Comparison of ENCODE assay signal across 9 cellular contexts in the genomic region with DNA sequence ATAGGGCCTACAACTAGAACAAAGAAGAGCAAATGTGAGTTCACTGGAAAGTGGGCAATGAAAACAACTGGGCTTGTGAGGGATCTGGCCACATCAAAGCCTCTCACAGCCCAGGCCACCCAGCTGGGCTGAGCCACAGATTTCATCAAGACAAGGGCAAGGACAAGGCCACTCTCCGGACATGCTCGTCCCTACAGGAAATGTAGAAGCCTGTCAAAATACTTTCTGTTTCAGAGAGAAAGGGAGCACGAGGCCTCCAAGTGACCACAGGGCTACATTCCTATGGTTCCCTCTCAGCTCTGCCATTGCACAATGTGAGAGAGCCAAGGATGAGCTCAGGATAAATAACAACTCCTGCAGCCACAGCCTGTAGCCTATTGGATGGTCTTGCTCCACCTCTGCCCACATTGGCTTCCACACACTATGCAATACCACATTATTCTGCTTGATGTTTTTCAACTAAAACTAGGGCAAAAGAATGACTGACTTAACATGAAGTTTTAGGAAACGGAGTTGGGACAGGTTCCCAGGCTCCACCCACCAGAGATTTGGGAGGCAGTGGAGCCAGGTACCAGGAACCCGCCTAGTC. TPM values are rescaled to one million over a fixed set of nuclear protein-coding genes. Genes with fewer than 3 reads are reported as not detected.
DNase-seq lines count a peak whose midpoint lies in the region; ATAC-seq lines count a peak whose summit lies in the region.
"Had no signal": no experiment of that assay in that cellular context is flagged by ENCODE, and none has a peak within 500 bp of the region (broad histone marks: within the 10 kb centered on the region; RNA-seq: fewer than 3 reads in every experiment).

No MANE protein-coding gene starts in this region.

- peak overlapping the region; percentile 81 for H3K27ac Mint-ChIP-seq in activated T-helper 2 cell treated with anti-CD3 and anti-CD28 coated beads, Interferon-gamma antibody, Interleukin-2, Interleukin-4, amounts not matched to agents 10 μg/mL and 5 μg/mL and 100 μg/mL, durations not matched to agents 14 hours and 24 hours and 36 hours

- intact Hi-C loops in Right ventricle myocardium inferior (cut with DNase I), result no loop called here
- intact Hi-C loops in cardiac septum (cut with DNase I), result loop anchor here (1.0 kb wide), 1 partner anchor 41 kb away; no protein-coding TSS in a partner anchor
- intact Hi-C loops in activated T-helper 2 cell treated with anti-CD3 and anti-CD28 coated beads, Interferon-gamma antibody, Interleukin-2, Interleukin-4, amounts not matched to agents 10 μg/mL and 5 μg/mL and 100 μg/mL, durations not matched to agents 14 hours and 24 hours and 36 hours (cut with micrococcal nuclease), result loop anchor here (5.0 kb wide), 1 partner anchor 37 kb away; no protein-coding TSS in a partner anchor

- DNase-seq in Right ventricle myocardium inferior (ENCODE audit: missing footprints), result peak; percentile 77
- no peak for DNase-seq in cardiac septum (ENCODE audit: low spot score)
- DNase-seq in activated T-helper 2 cell treated with anti-CD3 and anti-CD28 coated beads, Interferon-gamma antibody, Interleukin-2, Interleukin-4, amounts not matched to agents 10 μg/mL and 5 μg/mL and 100 μg/mL, durations not matched to agents 14 hours and 24 hours and 36 hours (ENCODE audit: low spot score), result no peak
- peak; percentile 85 for DNase-seq in hepatic stellate cell (ENCODE audit: low spot score)
- DNase-seq in smooth muscle cell of the brain vasculature (ENCODE audit: low read depth, low spot score), result peak; percentile 96
- DNase-seq in activated T-cell treated with anti-CD3 and anti-CD28 coated beads, Interleukin-2, amount 50 U/mL, for 48 hours, result no peak
- DNase-seq in SHP77 (lab: John Stamatoyannopoulos, UW), result no peak
- no peak for DNase-seq in NCI-H2171 treated with DMSO at 0.1 percent for 48 hours (lab: John Stamatoyannopoulos, UW)

- H3K27me3 Mint-ChIP-seq in activated T-helper 2 cell treated with anti-CD3 and anti-CD28 coated beads, Interferon-gamma antibody, Interleukin-2, Interleukin-4, amounts not matched to agents 10 μg/mL and 5 μg/mL and 100 μg/mL, durations not matched to agents 14 hours and 24 hours and 36 hours (ENCODE audit: low read depth), result no peaks in the 10 kb centered on the region

- H3K4me1 Mint-ChIP-seq in activated T-helper 2 cell treated with anti-CD3 and anti-CD28 coated beads, Interferon-gamma antibody, Interleukin-2, Interleukin-4, amounts not matched to agents 10 μg/mL and 5 μg/mL and 100 μg/mL, durations not matched to agents 14 hours and 24 hours and 36 hours (ENCODE audit: low read depth), result peaks cover 8% of the 10 kb centered on the region

- H3K36me3 Mint-ChIP-seq in activated T-helper 2 cell treated with anti-CD3 and anti-CD28 coated beads, Interferon-gamma antibody, Interleukin-2, Interleukin-4, amounts not matched to agents 10 μg/mL and 5 μg/mL and 100 μg/mL, durations not matched to agents 14 hours and 24 hours and 36 hours (ENCODE audit: low read depth), result peaks cover 10% of the 10 kb centered on the region

- H3K4me3 Mint-ChIP-seq in activated T-helper 2 cell treated with anti-CD3 and anti-CD28 coated beads, Interferon-gamma antibody, Interleukin-2, Interleukin-4, amounts not matched to agents 10 μg/mL and 5 μg/mL and 100 μg/mL, durations not matched to agents 14 hours and 24 hours and 36 hours (ENCODE audit: low read depth), result no peak overlapping the region

- ATAC-seq in Right ventricle myocardium inferior, result peak; percentile 91

- no peaks in the 10 kb centered on the region for H3K9me3 Mint-ChIP-seq in activated T-helper 2 cell treated with anti-CD3 and anti-CD28 coated beads, Interferon-gamma antibody, Interleukin-2, Interleukin-4, amounts not matched to agents 10 μg/mL and 5 μg/mL and 100 μg/mL, durations not matched to agents 14 hours and 24 hours and 36 hours

RNA-seq across cellular contexts. Expression of gene TBC1D2B, which starts 12.1 kb away (rescaled TPM):
- total RNA-seq in Right ventricle myocardium inferior (12.2 TPM), cardiac septum (11.3 TPM)
- 55.0 and 63.5 TPM in 2 replicates for total RNA-seq in activated T-helper 2 cell treated with anti-CD3 and anti-CD28 coated beads, Interferon-gamma antibody, Interleukin-2, Interleukin-4, amounts not matched to agents 10 μg/mL and 5 μg/mL and 100 μg/mL, durations not matched to agents 14 hours and 24 hours and 36 hours

RNA-seq across cellular contexts. Expression of gene SH2D7, which starts 27.0 kb away (rescaled TPM):
- total RNA-seq in Right ventricle myocardium inferior, result not detected
- total RNA-seq in cardiac septum, result not detected
- total RNA-seq in activated T-helper 2 cell treated with anti-CD3 and anti-CD28 coated beads, Interferon-gamma antibody, Interleukin-2, Interleukin-4, amounts not matched to agents 10 μg/mL and 5 μg/mL and 100 μg/mL, durations not matched to agents 14 hours and 24 hours and 36 hours, result not detected in 2 replicates
- total RNA-seq: subcutaneous adipose tissue had no signal

Comparison
In these comparisons a context has a peak if more than half of its experiments do, and no peak if none do; other contexts are left out.
1. DNase-seq: peak in Right ventricle myocardium inferior (single experiment), hepatic stellate cell (single experiment) and smooth muscle cell of the brain vasculature (single experiment); none in cardiac septum (single experiment), activated T-helper 2 cell treated with anti-CD3 and anti-CD28 coated beads, Interferon-gamma antibody, Interleukin-2, Interleukin-4, amounts not matched to agents 10 μg/mL and 5 μg/mL and 100 μg/mL, durations not matched to agents 14 hours and 24 hours and 36 hours (single experiment), activated T-cell treated with anti-CD3 and anti-CD28 coated beads, Interleukin-2, amount 50 U/mL, for 48 hours (0 of 2), SHP77 (0 of 2) and NCI-H2171 treated with DMSO at 0.1 percent for 48 hours (single experiment).